ENCODE assay signal across 22 cellular contexts in genomic region chr6:13663986-13664385, GRCh38. TPM values are rescaled to one million over a fixed set of nuclear protein-coding genes. Genes with fewer than 3 reads are reported as not detected.
DNase-seq lines count a peak whose midpoint lies in the region; ATAC-seq and TF ChIP-seq lines count a peak whose summit lies in the region.
"Had no signal": no experiment of that assay in that cellular context is flagged by ENCODE, and none has a peak within 500 bp of the region (broad histone marks: within the 10 kb centered on the region; RNA-seq: fewer than 3 reads in every experiment).

No MANE protein-coding gene starts in this region.

- H3K4me3 Mint-ChIP-seq in activated naive CD4-positive, alpha-beta T cell treated with anti-CD3 and anti-CD28 coated beads, Interleukin-2, amount 50 U/mL, for 24 hours = peak overlapping the region; percentile 8
- no peak overlapping the region for H3K4me3 Mint-ChIP-seq in endothelial cell (ENCODE audit: unreplicated experiment)
- H3K4me3 Mint-ChIP-seq in naive thymus-derived CD8-positive, alpha-beta T cell = peak overlapping the region in 6 of 10 donors; percentile 1 to 33 (median 10)

- WGBS in right cardiac atrium = 93% methylated on average over 4 of the region's 4 CpGs

- intact Hi-C loops in right cardiac atrium (cut with DNase I) = no loop called here

- H3K4me3 ChIP-seq in right cardiac atrium (ENCODE audit: low read length) (no peak overlapping the region), HAP-1 (no peak overlapping the region)

- ATAC-seq in naive thymus-derived CD8-positive, alpha-beta T cell = no peak
- no peak for ATAC-seq in right cardiac atrium
- ATAC-seq: Panc1, SK-N-SH treated with all-trans-retinoic acid at 6 μM for 48 hours had no signal

- H3K27me3 Mint-ChIP-seq in activated naive CD4-positive, alpha-beta T cell treated with anti-CD3 and anti-CD28 coated beads, Interleukin-2, amount 50 U/mL, for 24 hours = no peaks in the 10 kb centered on the region
- H3K27me3 Mint-ChIP-seq in endothelial cell (ENCODE audit: unreplicated experiment) = peaks cover 3% of the 10 kb centered on the region
- H3K27me3 Mint-ChIP-seq in naive thymus-derived CD8-positive, alpha-beta T cell = no peaks in the 10 kb centered on the region

- in situ Hi-C loops in HAP-1 (cut with MboI; ENCODE audit: low sequenced_read_pairs) = no loop called here

- no peak overlapping the region for H3K27ac ChIP-seq in right cardiac atrium (ENCODE audit: low read length)

- TF ChIP-seq CTCF in endothelial cell (IDR thresholded peaks at IDR 0.05; ENCODE audit: unreplicated experiment) = no peak

- peaks cover 99% of the 10 kb centered on the region for H3K4me1 Mint-ChIP-seq in activated naive CD4-positive, alpha-beta T cell treated with anti-CD3 and anti-CD28 coated beads, Interleukin-2, amount 50 U/mL, for 24 hours
- H3K4me1 Mint-ChIP-seq in endothelial cell (ENCODE audit: unreplicated experiment) = peaks cover 48% of the 10 kb centered on the region
- H3K4me1 Mint-ChIP-seq in naive thymus-derived CD8-positive, alpha-beta T cell = peaks cover 42 to 95% (median 88%) of the 10 kb centered on the region in 4 donors

- peaks cover 4% of the 10 kb centered on the region for H3K36me3 Mint-ChIP-seq in activated naive CD4-positive, alpha-beta T cell treated with anti-CD3 and anti-CD28 coated beads, Interleukin-2, amount 50 U/mL, for 24 hours
- H3K36me3 Mint-ChIP-seq in endothelial cell (ENCODE audit: low read depth, unreplicated experiment) = no peaks in the 10 kb centered on the region
- H3K36me3 Mint-ChIP-seq in naive thymus-derived CD8-positive, alpha-beta T cell = peaks cover 0 to 2% (median 0%) of the 10 kb centered on the region in 3 donors

- H3K4me1 ChIP-seq in right cardiac atrium (ENCODE audit: control insufficient read depth, insufficient read depth, low read length) (peaks cover 5% of the 10 kb centered on the region), HAP-1 (peaks cover 11% of the 10 kb centered on the region)

- H3K9me3 ChIP-seq in right cardiac atrium (ENCODE audit: control insufficient read depth, low read length) = no peaks in the 10 kb centered on the region
- H3K9me3 ChIP-seq in HAP-1 = no peaks in the 10 kb centered on the region

- no peak overlapping the region for H3K27ac Mint-ChIP-seq in activated naive CD4-positive, alpha-beta T cell treated with anti-CD3 and anti-CD28 coated beads, Interleukin-2, amount 50 U/mL, for 24 hours
- H3K27ac Mint-ChIP-seq in endothelial cell (ENCODE audit: unreplicated experiment) = peak overlapping the region; percentile 38
- H3K27ac Mint-ChIP-seq in naive thymus-derived CD8-positive, alpha-beta T cell = peak overlapping the region in 3 of 10 donors; percentile 0 to 43 (median 16)

- no peaks in the 10 kb centered on the region for H3K9me3 Mint-ChIP-seq in activated naive CD4-positive, alpha-beta T cell treated with anti-CD3 and anti-CD28 coated beads, Interleukin-2, amount 50 U/mL, for 24 hours
- no peaks in the 10 kb centered on the region for H3K9me3 Mint-ChIP-seq in endothelial cell (ENCODE audit: unreplicated experiment)
- peaks cover 0 to 3% (median 0%) of the 10 kb centered on the region in 9 donors for H3K9me3 Mint-ChIP-seq in naive thymus-derived CD8-positive, alpha-beta T cell

- H3K36me3 ChIP-seq in HAP-1 (replicated peaks) = no peaks in the 10 kb centered on the region

- H3K27me3 ChIP-seq in right cardiac atrium (ENCODE audit: control insufficient read depth, insufficient read depth) (no peaks in the 10 kb centered on the region), HAP-1 (ENCODE audit: low read depth) (no peaks in the 10 kb centered on the region)

- POLR2A ChIA-PET in naive thymus-derived CD8-positive, alpha-beta T cell (lab: Charles Lee) = interaction anchor here (0.7 kb wide), 1 partner anchor 155 kb away, joined by 3 read pairs; no protein-coding TSS in a partner anchor

- DNase-seq in activated naive CD4-positive, alpha-beta T cell treated with Interleukin-2 at 50 U/mL for 16 hours = no peak
- DNase-seq in endothelial cell (ENCODE audit: low spot score) (no peak), right cardiac atrium (no peak), cerebellar cortex (ENCODE audit: low spot score) (no peak), HAP-1 (ENCODE audit: low spot score in 2 of 2) (no peak)
- DNase-seq in naive thymus-derived CD8-positive, alpha-beta T cell = no peak
- DNase-seq: 8988T; AML-193; C1 segment of cervical spinal cord; DMS53; GDM1; KG1; NCI-H1105; NCI-H146; NCI-H2029; NCI-H2227 treated with DMSO at 0.1 percent for 48 hours; NCI-H510A treated with DMSO at 0.1 percent for 48 hours; NCI-H774; NK-92 treated with Interleukin-12 subunit alpha and Interleukin-12 subunit beta, amount 100 ng/mL, for 24 hours had no signal

RNA-seq across cellular contexts. Expression of gene RANBP9, which starts 47.6 kb away (rescaled TPM):
- 64.7 TPM for total RNA-seq in endothelial cell (ENCODE audit: unreplicated experiment)
- 10 to 100 TPM; 50.4 to 57.2 TPM for total RNA-seq in naive thymus-derived CD8-positive, alpha-beta T cell
- 1 to 10 TPM; 1.9 to 5.6 (median 3.9) TPM for polyA plus RNA-seq in naive thymus-derived CD8-positive, alpha-beta T cell
- 10 to 100 TPM; 31.1 to 35.4 (median 33.0) TPM for total RNA-seq in right cardiac atrium
- polyA plus RNA-seq in right cardiac atrium = 19.0 TPM

RNA-seq across cellular contexts. Expression of gene NOL7, which starts 48.9 kb away (rescaled TPM):
- total RNA-seq in endothelial cell (ENCODE audit: unreplicated experiment) (43.5 TPM), right cardiac atrium (10 to 100 TPM; 44.7 to 56.5 (median 52.0) TPM)
- total RNA-seq in naive thymus-derived CD8-positive, alpha-beta T cell = 10 to 100 TPM; 74.8 to 75.9 TPM
- 100 to 1,000 TPM; 109 to 142 (median 139) TPM for polyA plus RNA-seq in naive thymus-derived CD8-positive, alpha-beta T cell
- polyA plus RNA-seq in right cardiac atrium = 65.2 TPM
